In the genomic region with DNA sequence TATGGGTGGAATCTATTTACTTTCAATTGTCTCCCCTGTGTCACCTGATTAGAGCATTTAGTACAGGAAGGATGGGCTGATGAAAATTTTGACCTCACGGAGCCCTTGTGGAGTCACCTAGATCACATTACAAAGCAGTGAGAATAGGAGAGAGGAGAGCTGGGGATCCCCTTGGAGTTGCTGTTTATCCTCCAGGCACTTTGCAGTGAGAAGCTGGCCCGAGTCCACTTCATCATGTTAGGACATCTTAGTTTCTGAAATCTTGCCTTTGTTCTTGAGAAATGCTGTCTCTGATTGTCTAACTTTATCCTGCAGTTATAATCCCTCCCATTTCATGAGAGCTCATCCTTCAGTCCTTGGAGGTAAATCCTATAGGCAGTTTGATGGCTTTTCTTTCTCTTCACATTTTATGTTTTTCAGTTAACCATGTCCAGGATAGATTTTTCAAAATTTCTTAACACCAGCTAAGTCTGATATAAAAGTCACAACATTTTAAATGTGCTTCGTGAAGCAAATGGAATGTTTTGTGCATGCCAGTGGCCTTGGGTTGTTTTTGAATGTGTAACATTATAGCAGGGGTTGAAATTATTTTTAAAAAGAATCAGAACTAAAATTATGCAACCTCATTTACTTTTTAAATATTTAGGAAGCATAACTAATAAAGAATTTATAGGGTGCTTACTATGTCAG, we compare ENCODE assay signal across 11 cellular contexts.
DNase-seq lines count a peak whose midpoint lies in the region; ATAC-seq and TF ChIP-seq lines count a peak whose summit lies in the region.
"Had no signal": no experiment of that assay in that cellular context is flagged by ENCODE, and none has a peak within 500 bp of the region (broad histone marks: within the 10 kb centered on the region; RNA-seq: fewer than 3 reads in every experiment).

No MANE protein-coding gene starts in this region.

- H3K27me3 ChIP-seq in Loucy (ENCODE audit: insufficient read depth, low read length, poor library complexity, severe bottlenecking), result no peaks in the 10 kb centered on the region
- no peaks in the 10 kb centered on the region for H3K27me3 ChIP-seq in breast epithelium
- no peaks in the 10 kb centered on the region for H3K27me3 ChIP-seq in mesenchymal stem cell (ENCODE audit: control insufficient read depth in 1 of 2, insufficient read depth in 1 of 2, low read length in 2 of 2)
- H3K27me3 ChIP-seq in heart right ventricle, result no peaks in the 10 kb centered on the region

- H3K79me1 ChIP-seq in mesenchymal stem cell (replicated peaks; ENCODE audit: low read length, poor library complexity, severe bottlenecking), result no peaks in the 10 kb centered on the region

- H4K8ac ChIP-seq in mesenchymal stem cell (ENCODE audit: low read length), result no peak overlapping the region

- H3K27ac ChIP-seq in breast epithelium, result peak overlapping the region; percentile 78 to 90
- peak overlapping the region; percentile 92 for H3K27ac ChIP-seq in mesenchymal stem cell (ENCODE audit: low read length, poor library complexity, severe bottlenecking)
- H3K27ac ChIP-seq in heart right ventricle, result no peak overlapping the region

- peaks cover 8% of the 10 kb centered on the region for H3K4me1 ChIP-seq in Loucy (ENCODE audit: insufficient read depth, low read length, poor library complexity, severe bottlenecking)
- peaks cover 0 to 12% of the 10 kb centered on the region in 2 donors for H3K4me1 ChIP-seq in breast epithelium
- peaks cover 20% of the 10 kb centered on the region for H3K4me1 ChIP-seq in mesenchymal stem cell (ENCODE audit: control insufficient read depth, insufficient read depth, low read depth, low read length)
- peaks cover 0 to 4% (median 0%) of the 10 kb centered on the region in 9 donors for H3K4me1 ChIP-seq in heart right ventricle

- intact Hi-C loops in breast epithelium (cut with DNase I; ENCODE audit: low total_unique reads) (loop anchor here (2.0 kb wide), 1 partner anchor 70 kb away; no protein-coding TSS in a partner anchor), heart right ventricle (cut with DNase I) (no loop called here)

- H3K36me3 ChIP-seq in Loucy (ENCODE audit: insufficient read depth, low read length), result no peaks in the 10 kb centered on the region
- H3K36me3 ChIP-seq in breast epithelium, result no peaks in the 10 kb centered on the region
- peaks cover 0 to 10% of the 10 kb centered on the region in 2 experiments for H3K36me3 ChIP-seq in mesenchymal stem cell (ENCODE audit: control insufficient read depth in 1 of 2, insufficient read depth in 2 of 2, low read depth in 1 of 2, low read length in 2 of 2)
- H3K36me3 ChIP-seq in heart right ventricle, result no peaks in the 10 kb centered on the region

- H3K4ac ChIP-seq in mesenchymal stem cell (ENCODE audit: low read depth in 1 of 2, low read length in 2 of 2), result no peak overlapping the region

- H3K4me2 ChIP-seq in Loucy (ENCODE audit: low read depth, low read length, poor library complexity, severe bottlenecking) (no peak overlapping the region), mesenchymal stem cell (ENCODE audit: low read length, poor library complexity, severe bottlenecking) (no peak overlapping the region)

- no peaks in the 10 kb centered on the region for H3K79me2 ChIP-seq in Loucy (ENCODE audit: insufficient read depth, low read length)

- H2AK5ac ChIP-seq in mesenchymal stem cell (ENCODE audit: low read length, severe bottlenecking), result no peak overlapping the region

- H2BK120ac ChIP-seq in mesenchymal stem cell (ENCODE audit: low read depth, low read length), result no peak overlapping the region

- no peak overlapping the region for H2BK15ac ChIP-seq in mesenchymal stem cell (ENCODE audit: low read depth, poor library complexity, severe bottlenecking)

- H2BK12ac ChIP-seq in mesenchymal stem cell (ENCODE audit: low read length in 2 of 2), result no peak overlapping the region

- no peak overlapping the region for H4K91ac ChIP-seq in mesenchymal stem cell (ENCODE audit: low read length)

- peak overlapping the region; percentile 9 for H2BK5ac ChIP-seq in mesenchymal stem cell (ENCODE audit: low read depth, low read length, poor library complexity, severe bottlenecking)

- ATAC-seq in GM21515 (IDR thresholded peaks at IDR 0.05; ENCODE audit: unreplicated experiment), result no peak
- ATAC-seq in heart right ventricle, result no peak
- no peak for ATAC-seq in GM19023 (IDR thresholded peaks at IDR 0.05; ENCODE audit: unreplicated experiment)
- ATAC-seq: K562 had no signal

- H4K20me1 ChIP-seq in Loucy (ENCODE audit: insufficient read depth, low read length, poor library complexity, severe bottlenecking), result no peaks in the 10 kb centered on the region

- 73% methylated on average over 2 of the region's 3 CpGs for WGBS in mesenchymal stem cell
- 53 to 56% methylated on average over 3 of the region's 3 CpGs for whole genome bisulfite sequencing in heart right ventricle, 2 donors

- no peaks in the 10 kb centered on the region for H3F3A ChIP-seq in Loucy (ENCODE audit: low read depth)

- H3K23ac ChIP-seq in mesenchymal stem cell (ENCODE audit: low read length in 2 of 2), result no peak overlapping the region

- TF ChIP-seq POLR2A in breast epithelium (IDR thresholded peaks at IDR 0.05), result no peak

- no peak overlapping the region for H3K9ac ChIP-seq in Loucy (ENCODE audit: low read depth, low read length, poor library complexity, severe bottlenecking)
- peak overlapping the region; percentile 56 for H3K9ac ChIP-seq in mesenchymal stem cell (ENCODE audit: low read length)

- H3K4me3 ChIP-seq in AG10803 (ENCODE audit: low read length) (no peak overlapping the region), Loucy (ENCODE audit: low read length, poor library complexity, severe bottlenecking) (no peak overlapping the region), breast epithelium (no peak overlapping the region), mesenchymal stem cell (ENCODE audit: insufficient read depth in 1 of 2, low read depth in 1 of 2, low read length in 2 of 2) (no peak overlapping the region), heart right ventricle (no peak overlapping the region)
- H3K4me3 ChIP-seq: K562 had no signal

- H3K9me2 ChIP-seq in Loucy (replicated peaks; ENCODE audit: low read depth, low read length), result no peaks in the 10 kb centered on the region

- peak overlapping the region; percentile 32; the same call in 1 of the 2 replicates for H2AFZ ChIP-seq in Loucy (ENCODE audit: low read length)
- no peak overlapping the region for H2AFZ ChIP-seq in mesenchymal stem cell (ENCODE audit: low read depth, low read length)

- H3K18ac ChIP-seq in mesenchymal stem cell (ENCODE audit: low read depth in 1 of 2, low read length in 2 of 2), result no peak overlapping the region

- H3K9me3 ChIP-seq in Loucy (ENCODE audit: insufficient read depth, low read depth, low read length) (no peaks in the 10 kb centered on the region), breast epithelium (no peaks in the 10 kb centered on the region), mesenchymal stem cell (ENCODE audit: control insufficient read depth, low read length) (no peaks in the 10 kb centered on the region), heart right ventricle (no peaks in the 10 kb centered on the region)

- no peak overlapping the region for H3K14ac ChIP-seq in mesenchymal stem cell (ENCODE audit: low read length in 2 of 2)

- DNase-seq in AG10803 (ENCODE audit: low read depth), result peak; percentile 80
- peak; percentile 73 to 90 for DNase-seq in breast epithelium (ENCODE audit: low spot score in 2 of 2)
- peak; percentile 70 for DNase-seq in mesenchymal stem cell
- no peak for DNase-seq in heart right ventricle
- DNase-seq in GOT3 (lab: John Stamatoyannopoulos, UW), result no peak
- DNase-seq: activated CD4-positive, alpha-beta T cell treated with anti-CD3 and anti-CD28 coated beads for 4 hours; activated naive CD8-positive, alpha-beta T cell treated with anti-CD3 and anti-CD28 coated beads for 36 hours had no signal

- TF ChIP-seq CTCF in AG10803 (conservative IDR thresholded peaks at IDR 0.05; ENCODE audit: low read length) (no peak), Loucy (conservative IDR thresholded peaks at IDR 0.05; ENCODE audit: low read length) (no peak), breast epithelium (IDR thresholded peaks at IDR 0.05) (no peak), heart right ventricle (IDR thresholded peaks at IDR 0.05) (no peak)

Comparison
In these comparisons a context has a peak if more than half of its experiments do, and no peak if none do; other contexts are left out.
1. DNase-seq: peak in AG10803 (single experiment), breast epithelium (2 of 2) and mesenchymal stem cell (single experiment); none in heart right ventricle (0 of 2) and GOT3 (single experiment).
2. H3K27ac ChIP-seq: peak in breast epithelium (2 of 2) and mesenchymal stem cell (single experiment); none in heart right ventricle (0 of 10).